8 cellular contexts compared by ENCODE assay signal in the genomic region with DNA sequence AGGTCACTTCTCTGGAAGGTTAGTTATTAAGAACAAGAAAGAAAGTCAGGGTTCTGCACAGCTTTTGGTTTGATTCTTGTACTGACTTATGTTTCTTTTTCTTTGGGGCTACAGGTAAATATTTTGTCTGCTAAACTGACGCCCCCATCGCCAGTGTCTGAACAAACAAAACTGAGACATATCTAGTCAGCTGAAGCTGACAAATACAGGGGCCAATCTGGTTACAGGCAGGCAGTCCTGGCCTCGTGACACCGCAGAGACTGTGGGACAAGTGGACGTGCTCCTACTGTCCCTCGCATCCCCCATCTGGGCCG. TPM values are rescaled to one million over a fixed set of nuclear protein-coding genes. Genes with fewer than 3 reads are reported as not detected.
DNase-seq lines count a peak whose midpoint lies in the region; ATAC-seq, FAIRE-seq and TF ChIP-seq lines count a peak whose summit lies in the region.

No MANE protein-coding gene starts in this region.

- H3K27ac Mint-ChIP-seq in Calu3 (ENCODE audit: unreplicated experiment) = peak overlapping the region; percentile 57

- peaks cover 23% of the 10 kb centered on the region for H3K4me1 Mint-ChIP-seq in Calu3 (ENCODE audit: low read depth, unreplicated experiment)

- no peaks in the 10 kb centered on the region for H3K27me3 ChIP-seq in Peyer's patch
- H3K27me3 ChIP-seq in esophagus muscularis mucosa = no peaks in the 10 kb centered on the region
- no peaks in the 10 kb centered on the region for H3K27me3 ChIP-seq in pancreas

- H3K9me3 Mint-ChIP-seq in Calu3 (ENCODE audit: low read depth, unreplicated experiment) = no peaks in the 10 kb centered on the region

- BruUV-seq in Calu3 (replicated peaks; lab: Mats Ljungman, UMichigan) = TSS peak; percentile 31

- ATAC-seq in pancreas = peak in 2 of 4 donors; percentile 30 to 40

- H3K36me3 Mint-ChIP-seq in Calu3 (ENCODE audit: insufficient read depth, unreplicated experiment) = peaks cover 36% of the 10 kb centered on the region

- H3K36me3 ChIP-seq in Peyer's patch (no peaks in the 10 kb centered on the region), esophagus muscularis mucosa (peaks cover 0 to 14% (median 0%) of the 10 kb centered on the region in 4 donors), pancreas (no peaks in the 10 kb centered on the region)

- CTCF ChIA-PET in Calu3 (lab: Charles Lee) = interaction anchor here (0.7 to 0.9 kb wide), 2 partner anchors 11 to 64 kb away, joined by 3 to 5 read pairs; no protein-coding TSS in a partner anchor

- no peak for TF ChIP-seq EP300 in esophagus muscularis mucosa (IDR thresholded peaks at IDR 0.05)

- H3K27ac ChIP-seq in Peyer's patch (peak overlapping the region; percentile 83 to 94 (median 92)), esophagus muscularis mucosa (replicated peaks in 1 of 4) (peak overlapping the region; percentile 88 to 95 (median 90)), pancreas (peak overlapping the region; percentile 83 to 98 (median 96))

- 0% methylated on average over 7 of the region's 7 CpGs for WGBS in esophagus muscularis mucosa
- 1 to 2% methylated on average over 7 of the region's 7 CpGs for WGBS in pancreas, 2 donors

- H3K9me3 ChIP-seq in Peyer's patch = no peaks in the 10 kb centered on the region
- H3K9me3 ChIP-seq in esophagus muscularis mucosa = no peaks in the 10 kb centered on the region
- no peaks in the 10 kb centered on the region for H3K9me3 ChIP-seq in pancreas

- no peak for DNase-seq in Calu3
- no peak for DNase-seq in Peyer's patch
- no peak for DNase-seq in esophagus muscularis mucosa (ENCODE audit: extremely low spot score)
- DNase-seq in pancreas = no peak
- DNase-seq in activated gamma-delta T cell (lab: John Stamatoyannopoulos, UW) = no peak
- no peak for DNase-seq in SHP77 treated with DMSO at 0.1 percent for 48 hours (lab: John Stamatoyannopoulos, UW)
- DNase-seq in NCI-H1417 treated with DMSO at 0.1 percent for 48 hours (lab: John Stamatoyannopoulos, UW) = no peak
- DNase-seq in GDM1 (lab: John Stamatoyannopoulos, UW) = no peak

- no peak for FAIRE-seq in pancreas (lab: Jason Lieb, UNC)

- intact Hi-C loops in Calu3 (cut with micrococcal nuclease; ENCODE audit: unreplicated experiment) (no loop called here), esophagus muscularis mucosa (cut with DNase I) (loop anchor here (5.0 kb wide), 1 partner anchor 145 kb away; a partner anchor contains a TSS), pancreas (cut with DNase I) (no loop called here)

- TF ChIP-seq CTCF in Calu3 (IDR thresholded peaks at IDR 0.05; ENCODE audit: unreplicated experiment) = no peak
- no peak for TF ChIP-seq CTCF in Peyer's patch (IDR thresholded peaks at IDR 0.05)
- no peak for TF ChIP-seq CTCF in esophagus muscularis mucosa (IDR thresholded peaks at IDR 0.05)
- TF ChIP-seq CTCF in pancreas (IDR thresholded peaks at IDR 0.05) = no peak

- H3K4me3 Mint-ChIP-seq in Calu3 (ENCODE audit: low read depth, unreplicated experiment) = peak overlapping the region; percentile 78

- H3K4me1 ChIP-seq in Peyer's patch (peaks cover 0 to 10% (median 2%) of the 10 kb centered on the region in 4 donors), esophagus muscularis mucosa (peaks cover 20 to 27% (median 23%) of the 10 kb centered on the region in 4 donors), pancreas (peaks cover 0 to 11% (median 10%) of the 10 kb centered on the region in 3 donors)

- TF ChIP-seq POLR2A in Peyer's patch (IDR thresholded peaks at IDR 0.05) = no peak
- no peak for TF ChIP-seq POLR2A in esophagus muscularis mucosa (IDR thresholded peaks at IDR 0.05; ENCODE audit: low read depth)

- H3K27me3 Mint-ChIP-seq in Calu3 (ENCODE audit: unreplicated experiment) = no peaks in the 10 kb centered on the region

- peak overlapping the region; percentile 54 to 67 (median 61) for H3K4me3 ChIP-seq in Peyer's patch
- peak overlapping the region; percentile 63 to 80 (median 72) for H3K4me3 ChIP-seq in esophagus muscularis mucosa
- H3K4me3 ChIP-seq in pancreas = peak overlapping the region; percentile 26 to 59 (median 51)

RNA-seq across cellular contexts. Expression of a gene that starts 4.6 kb away (rescaled TPM):
- 1,147 and 1,349 TPM in 2 replicates for total RNA-seq in Calu3 (2022)
- 100 to 1,000 TPM; 102 to 406 (median 172) TPM for total RNA-seq in Peyer's patch
- 100 to 1,000 TPM; 322 to 414 (median 372) TPM for total RNA-seq in esophagus muscularis mucosa
- total RNA-seq in pancreas = 1,000 to 10,000 TPM; 1,118 to 1,907 (median 1,508) TPM
- polyA plus RNA-seq in pancreas = 1,000 to 10,000 TPM in 1 of 2 donors, 100 to 1,000 TPM in 1; 810 to 1,638 TPM

RNA-seq across cellular contexts. Expression of a gene that starts 24.4 kb away (rescaled TPM):
- total RNA-seq in Calu3 (2022) = 8.3 and 8.4 TPM in 2 replicates
- 10 to 100 TPM in 3 of 4 donors, 1 to 10 TPM in 1; 5.1 to 14.9 (median 12.8) TPM for total RNA-seq in Peyer's patch
- 1 to 10 TPM; 2.8 to 5.4 (median 3.5) TPM for total RNA-seq in esophagus muscularis mucosa
- total RNA-seq in pancreas = 1 to 10 TPM; 2.9 to 7.1 (median 4.0) TPM
- 1 to 10 TPM in 1 of 2 donors, under 1 TPM in 1; 0.76 to 1.3 TPM for polyA plus RNA-seq in pancreas

RNA-seq across cellular contexts. Expression of a gene that starts 53.3 kb away (rescaled TPM):
- 11.3 and 13.6 TPM in 2 replicates for total RNA-seq in Calu3 (2022)
- total RNA-seq in Peyer's patch = 1 to 10 TPM; 4.4 to 6.7 (median 5.6) TPM
- 1 to 10 TPM; 2.2 to 6.5 (median 2.5) TPM for total RNA-seq in esophagus muscularis mucosa
- 1 to 10 TPM; 1.9 to 5.0 (median 3.2) TPM for total RNA-seq in pancreas
- 1 to 10 TPM; 2.5 to 3.1 TPM for polyA plus RNA-seq in pancreas
